In genomic region chr12:23488130-23488529, GRCh38 we compare ENCODE assay signal across 35 cellular contexts.
"Had no signal": no experiment of that assay in that cellular context is flagged by ENCODE, and none has a peak within 500 bp of the region (broad histone marks: within the 10 kb centered on the region; RNA-seq: fewer than 3 reads in every experiment).

No MANE protein-coding gene starts in this region.

- H3K4me1 ChIP-seq: adrenal gland, body of pancreas, esophagus squamous epithelium, gastroesophageal sphincter, heart right ventricle had no signal

- H3K9me3 ChIP-seq: adrenal gland, body of pancreas, esophagus squamous epithelium had no signal

- H3K4me3 Mint-ChIP-seq: activated B cell treated with CpG ODN at 0.5 μM for 24 hours; activated CD4-positive, alpha-beta memory T cell treated with anti-CD3 and anti-CD28 coated beads for 36 hours; activated CD8-positive, alpha-beta memory T cell treated with anti-CD3 and anti-CD28 coated beads, Interleukin-2, amount 10 ng/mL, durations not matched to agents 7 days and 5 days; activated CD8-positive, alpha-beta T cell treated with anti-CD3 and anti-CD28 coated beads, Interleukin-2, amount 10 ng/mL, durations not matched to agents 7 days and 5 days; activated naive CD4-positive, alpha-beta T cell treated with anti-CD3 and anti-CD28 coated beads for 36 hours; activated naive CD4-positive, alpha-beta T cell treated with anti-CD3 and anti-CD28 coated beads, Interleukin-2, amount 50 U/mL, for 24 hours; activated naive CD8-positive, alpha-beta T cell treated with anti-CD3 and anti-CD28 coated beads for 36 hours; activated naive CD8-positive, alpha-beta T cell treated with anti-CD3 and anti-CD28 coated beads, Interleukin-2, amount 50 U/mL, for 24 hours; activated T-helper 1 cell treated with anti-CD3 and anti-CD28 coated beads, Interleukin-12 subunit alpha, Interleukin-12 subunit beta, Interleukin-2, Interleukin-4 antibody, amounts not matched to agents 30 ng/mL and 10 ng/mL and 1 ng/mL, durations not matched to agents 14 hours and 24 hours and 36 hours; effector memory CD8-positive, alpha-beta T cell; T-helper 17 cell; T-helper 2 cell treated with Interferon-gamma antibody and Interleukin-4, amounts not matched to agents 5 μg/mL and 100 μg/mL, for 36 hours had no signal

- DNase-seq: activated B cell treated with CpG ODN at 0.5 μM for 24 hours; activated CD4-positive, alpha-beta memory T cell treated with anti-CD3 and anti-CD28 coated beads for 36 hours; activated CD4-positive, alpha-beta T cell treated with anti-CD3 and anti-CD28 coated beads for 48 hours; activated CD4-positive, alpha-beta T cell treated with anti-CD3 and anti-CD28 coated beads, Interleukin-2, amount 50 U/mL, for 1 hour; activated CD8-positive, alpha-beta memory T cell treated with anti-CD3 and anti-CD28 coated beads, Interleukin-2, amount 10 ng/mL, durations not matched to agents 7 days and 5 days; activated CD8-positive, alpha-beta memory T cell treated with anti-CD3 and anti-CD28 coated beads, Interleukin-2, amount 50 U/mL, for 4 hours; activated CD8-positive, alpha-beta T cell treated with anti-CD3 and anti-CD28 coated beads, Interleukin-2, amount 10 ng/mL, durations not matched to agents 7 days and 5 days; activated effector memory CD4-positive, alpha-beta T cell treated with anti-CD3 and anti-CD28 coated beads, Interleukin-2, amount 50 U/mL, for 16 hours; activated naive CD4-positive, alpha-beta T cell treated with anti-CD3 and anti-CD28 coated beads for 36 hours; activated naive CD8-positive, alpha-beta T cell treated with anti-CD3 and anti-CD28 coated beads for 36 hours; activated naive CD8-positive, alpha-beta T cell treated with anti-CD3 and anti-CD28 coated beads, Interleukin-2, amount 50 U/mL, for 24 hours; activated T-cell treated with anti-CD3 and anti-CD28 coated beads, Interleukin-2, amount 50 U/mL, for 1 hour; activated T-cell treated with anti-CD3 and anti-CD28 coated beads, Interleukin-2, amount 50 U/mL, for 48 hours; adrenal gland; amygdala; aorta; body of pancreas; cortex of kidney; dermis blood vessel endothelial cell; effector CD4-positive, alpha-beta T cell; effector memory CD8-positive, alpha-beta T cell; erythroblast; esophagus squamous epithelium; foreskin melanocyte; heart right ventricle; T-helper 17 cell; T1000; WERI-Rb-1 had no signal

- H3K36me3 Mint-ChIP-seq: activated CD4-positive, alpha-beta memory T cell treated with anti-CD3 and anti-CD28 coated beads for 36 hours; activated CD8-positive, alpha-beta memory T cell treated with anti-CD3 and anti-CD28 coated beads, Interleukin-2, amount 10 ng/mL, durations not matched to agents 7 days and 5 days; activated naive CD4-positive, alpha-beta T cell treated with anti-CD3 and anti-CD28 coated beads, Interleukin-2, amount 50 U/mL, for 24 hours; activated naive CD8-positive, alpha-beta T cell treated with anti-CD3 and anti-CD28 coated beads for 36 hours had no signal

- FAIRE-seq: colon had no signal

- H3K4me3 ChIP-seq: adrenal gland, body of pancreas, esophagus squamous epithelium, gastroesophageal sphincter, heart right ventricle had no signal

- H3K27ac ChIP-seq: adrenal gland, body of pancreas, esophagus squamous epithelium, gastroesophageal sphincter, heart right ventricle, WERI-Rb-1 had no signal

- H3K36me3 ChIP-seq: adrenal gland, esophagus squamous epithelium, gastroesophageal sphincter, heart right ventricle, WERI-Rb-1 had no signal

- H3K4me1 Mint-ChIP-seq: activated CD8-positive, alpha-beta memory T cell treated with anti-CD3 and anti-CD28 coated beads, Interleukin-2, amount 10 ng/mL, durations not matched to agents 7 days and 5 days; activated naive CD4-positive, alpha-beta T cell treated with anti-CD3 and anti-CD28 coated beads, Interleukin-2, amount 50 U/mL, for 24 hours; activated naive CD8-positive, alpha-beta T cell treated with anti-CD3 and anti-CD28 coated beads for 36 hours; activated naive CD8-positive, alpha-beta T cell treated with anti-CD3 and anti-CD28 coated beads, Interleukin-2, amount 50 U/mL, for 24 hours; T-helper 17 cell had no signal

- ATAC-seq: activated CD4-positive, CD25-positive, alpha-beta regulatory T cell treated with anti-CD3 and anti-CD28 coated beads, Interleukin-2, amount 50 U/mL, for 24 hours; activated CD8-positive, alpha-beta memory T cell treated with anti-CD3 and anti-CD28 coated beads, Interleukin-2, amount 10 ng/mL, durations not matched to agents 7 days and 5 days; activated CD8-positive, alpha-beta T cell treated with anti-CD3 and anti-CD28 coated beads, Interleukin-2, amount 10 ng/mL, durations not matched to agents 7 days and 5 days; activated naive CD8-positive, alpha-beta T cell treated with anti-CD3 and anti-CD28 coated beads, Interleukin-2, amount 50 U/mL, for 24 hours; body of pancreas; effector memory CD8-positive, alpha-beta T cell; gastroesophageal sphincter; heart right ventricle; T-helper 17 cell had no signal

- H3K27ac Mint-ChIP-seq: activated B cell treated with CpG ODN at 0.5 μM for 24 hours; activated CD4-positive, alpha-beta memory T cell treated with anti-CD3 and anti-CD28 coated beads for 36 hours; activated CD8-positive, alpha-beta memory T cell treated with anti-CD3 and anti-CD28 coated beads, Interleukin-2, amount 10 ng/mL, durations not matched to agents 7 days and 5 days; activated CD8-positive, alpha-beta T cell treated with anti-CD3 and anti-CD28 coated beads, Interleukin-2, amount 10 ng/mL, durations not matched to agents 7 days and 5 days; activated naive CD4-positive, alpha-beta T cell treated with anti-CD3 and anti-CD28 coated beads for 36 hours; activated naive CD4-positive, alpha-beta T cell treated with anti-CD3 and anti-CD28 coated beads, Interleukin-2, amount 50 U/mL, for 24 hours; activated naive CD8-positive, alpha-beta T cell treated with anti-CD3 and anti-CD28 coated beads for 36 hours; activated naive CD8-positive, alpha-beta T cell treated with anti-CD3 and anti-CD28 coated beads, Interleukin-2, amount 50 U/mL, for 24 hours; activated T-helper 1 cell treated with anti-CD3 and anti-CD28 coated beads, Interleukin-12 subunit alpha, Interleukin-12 subunit beta, Interleukin-2, Interleukin-4 antibody, amounts not matched to agents 30 ng/mL and 10 ng/mL and 1 ng/mL, durations not matched to agents 14 hours and 24 hours and 36 hours; activated T-helper 2 cell treated with anti-CD3 and anti-CD28 coated beads, Interferon-gamma antibody, Interleukin-2, Interleukin-4, amounts not matched to agents 10 μg/mL and 5 μg/mL and 100 μg/mL, durations not matched to agents 14 hours and 24 hours and 36 hours; effector memory CD8-positive, alpha-beta T cell; T-helper 17 cell; T-helper 2 cell treated with Interferon-gamma antibody and Interleukin-4, amounts not matched to agents 5 μg/mL and 100 μg/mL, for 36 hours had no signal

- H3K27me3 Mint-ChIP-seq: activated B cell treated with CpG ODN at 0.5 μM for 24 hours; activated CD4-positive, alpha-beta memory T cell treated with anti-CD3 and anti-CD28 coated beads for 36 hours; activated CD8-positive, alpha-beta memory T cell treated with anti-CD3 and anti-CD28 coated beads, Interleukin-2, amount 10 ng/mL, durations not matched to agents 7 days and 5 days; activated naive CD4-positive, alpha-beta T cell treated with anti-CD3 and anti-CD28 coated beads, Interleukin-2, amount 50 U/mL, for 24 hours; activated naive CD8-positive, alpha-beta T cell treated with anti-CD3 and anti-CD28 coated beads for 36 hours; activated naive CD8-positive, alpha-beta T cell treated with anti-CD3 and anti-CD28 coated beads, Interleukin-2, amount 50 U/mL, for 24 hours; effector memory CD8-positive, alpha-beta T cell; T-helper 17 cell had no signal

- H3K9me3 Mint-ChIP-seq: activated B cell treated with CpG ODN at 0.5 μM for 24 hours had no signal

- H3K27me3 ChIP-seq: adrenal gland, body of pancreas, esophagus squamous epithelium, gastroesophageal sphincter, heart right ventricle had no signal
